In the genomic region with DNA sequence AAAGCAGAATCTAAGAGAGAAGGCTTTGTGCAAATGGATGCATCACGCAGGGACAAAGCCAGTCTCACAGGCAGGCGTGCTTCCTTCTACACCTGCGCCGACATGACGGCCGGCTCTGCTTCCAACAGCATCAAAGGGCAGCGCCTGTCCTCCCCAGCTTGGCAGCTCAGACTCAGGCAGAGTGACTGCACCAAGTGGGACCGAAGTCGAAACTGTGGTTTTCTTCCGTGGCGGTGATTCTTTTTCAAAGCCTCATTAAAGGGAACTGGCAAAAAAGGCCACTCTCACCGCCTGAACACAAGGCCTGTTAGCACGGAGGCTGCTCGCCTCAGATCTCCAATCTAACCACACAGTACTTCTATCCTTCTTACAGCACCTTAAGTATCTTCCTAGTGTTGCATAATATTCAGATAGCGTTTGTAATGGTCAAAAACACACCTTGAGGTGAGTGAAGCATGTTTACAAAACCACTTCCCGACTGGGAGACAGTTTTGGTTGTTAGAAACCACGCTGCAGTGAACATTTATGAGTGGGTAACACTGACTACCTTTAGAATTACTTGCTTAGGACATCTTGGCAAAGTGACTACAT, we compare ENCODE assay signal across 1 cellular context.
TF ChIP-seq lines count a peak whose summit lies in the region.

No MANE protein-coding gene starts in this region.

TF ChIP-seq in GM23338, 12 proteins besides CTCF, POLR2A, EP300 and RAD21 (continued from another document):
- TF ChIP-seq, protein P1, sequence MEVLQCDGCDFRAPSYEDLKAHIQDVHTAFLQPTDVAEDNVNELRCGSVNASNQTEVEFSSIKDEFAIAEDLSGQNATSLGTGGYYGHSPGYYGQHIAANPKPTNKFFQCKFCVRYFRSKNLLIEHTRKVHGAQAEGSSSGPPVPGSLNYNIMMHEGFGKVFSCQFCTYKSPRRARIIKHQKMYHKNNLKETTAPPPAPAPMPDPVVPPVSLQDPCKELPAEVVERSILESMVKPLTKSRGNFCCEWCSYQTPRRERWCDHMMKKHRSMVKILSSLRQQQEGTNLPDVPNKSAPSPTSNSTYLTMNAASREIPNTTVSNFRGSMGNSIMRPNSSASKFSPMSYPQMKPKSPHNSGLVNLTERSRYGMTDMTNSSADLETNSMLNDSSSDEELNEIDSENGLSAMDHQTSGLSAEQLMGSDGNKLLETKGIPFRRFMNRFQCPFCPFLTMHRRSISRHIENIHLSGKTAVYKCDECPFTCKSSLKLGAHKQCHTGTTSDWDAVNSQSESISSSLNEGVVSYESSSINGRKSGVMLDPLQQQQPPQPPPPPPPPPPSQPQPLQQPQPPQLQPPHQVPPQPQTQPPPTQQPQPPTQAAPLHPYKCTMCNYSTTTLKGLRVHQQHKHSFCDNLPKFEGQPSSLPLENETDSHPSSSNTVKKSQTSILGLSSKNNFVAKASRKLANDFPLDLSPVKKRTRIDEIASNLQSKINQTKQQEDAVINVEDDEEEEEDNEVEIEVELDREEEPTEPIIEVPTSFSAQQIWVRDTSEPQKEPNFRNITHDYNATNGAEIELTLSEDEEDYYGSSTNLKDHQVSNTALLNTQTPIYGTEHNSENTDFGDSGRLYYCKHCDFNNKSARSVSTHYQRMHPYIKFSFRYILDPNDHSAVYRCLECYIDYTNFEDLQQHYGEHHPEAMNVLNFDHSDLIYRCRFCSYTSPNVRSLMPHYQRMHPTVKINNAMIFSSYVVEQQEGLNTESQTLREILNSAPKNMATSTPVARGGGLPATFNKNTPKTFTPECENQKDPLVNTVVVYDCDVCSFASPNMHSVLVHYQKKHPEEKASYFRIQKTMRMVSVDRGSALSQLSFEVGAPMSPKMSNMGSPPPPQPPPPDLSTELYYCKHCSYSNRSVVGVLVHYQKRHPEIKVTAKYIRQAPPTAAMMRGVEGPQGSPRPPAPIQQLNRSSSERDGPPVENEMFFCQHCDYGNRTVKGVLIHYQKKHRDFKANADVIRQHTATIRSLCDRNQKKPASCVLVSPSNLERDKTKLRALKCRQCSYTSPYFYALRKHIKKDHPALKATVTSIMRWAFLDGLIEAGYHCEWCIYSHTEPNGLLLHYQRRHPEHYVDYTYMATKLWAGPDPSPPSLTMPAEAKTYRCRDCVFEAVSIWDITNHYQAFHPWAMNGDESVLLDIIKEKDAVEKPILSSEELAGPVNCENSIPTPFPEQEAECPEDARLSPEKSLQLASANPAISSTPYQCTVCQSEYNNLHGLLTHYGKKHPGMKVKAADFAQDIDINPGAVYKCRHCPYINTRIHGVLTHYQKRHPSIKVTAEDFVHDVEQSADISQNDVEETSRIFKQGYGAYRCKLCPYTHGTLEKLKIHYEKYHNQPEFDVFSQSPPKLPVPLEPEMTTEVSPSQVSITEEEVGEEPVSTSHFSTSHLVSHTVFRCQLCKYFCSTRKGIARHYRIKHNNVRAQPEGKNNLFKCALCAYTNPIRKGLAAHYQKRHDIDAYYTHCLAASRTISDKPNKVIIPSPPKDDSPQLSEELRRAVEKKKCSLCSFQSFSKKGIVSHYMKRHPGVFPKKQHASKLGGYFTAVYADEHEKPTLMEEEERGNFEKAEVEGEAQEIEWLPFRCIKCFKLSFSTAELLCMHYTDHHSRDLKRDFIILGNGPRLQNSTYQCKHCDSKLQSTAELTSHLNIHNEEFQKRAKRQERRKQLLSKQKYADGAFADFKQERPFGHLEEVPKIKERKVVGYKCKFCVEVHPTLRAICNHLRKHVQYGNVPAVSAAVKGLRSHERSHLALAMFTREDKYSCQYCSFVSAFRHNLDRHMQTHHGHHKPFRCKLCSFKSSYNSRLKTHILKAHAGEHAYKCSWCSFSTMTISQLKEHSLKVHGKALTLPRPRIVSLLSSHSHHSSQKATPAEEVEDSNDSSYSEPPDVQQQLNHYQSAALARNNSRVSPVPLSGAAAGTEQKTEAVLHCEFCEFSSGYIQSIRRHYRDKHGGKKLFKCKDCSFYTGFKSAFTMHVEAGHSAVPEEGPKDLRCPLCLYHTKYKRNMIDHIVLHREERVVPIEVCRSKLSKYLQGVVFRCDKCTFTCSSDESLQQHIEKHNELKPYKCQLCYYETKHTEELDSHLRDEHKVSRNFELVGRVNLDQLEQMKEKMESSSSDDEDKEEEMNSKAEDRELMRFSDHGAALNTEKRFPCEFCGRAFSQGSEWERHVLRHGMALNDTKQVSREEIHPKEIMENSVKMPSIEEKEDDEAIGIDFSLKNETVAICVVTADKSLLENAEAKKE (CRISPR knock-in tag; IDR thresholded peaks at IDR 0.05): no peak
- TF ChIP-seq EZH2phosphoT487 (IDR thresholded peaks at IDR 0.05; ENCODE audit: unreplicated experiment) (no peak), CREB1 (CRISPR knock-in tag; IDR thresholded peaks at IDR 0.05; ENCODE audit: low read depth) (no peak), POLR2AphosphoS5 (IDR thresholded peaks at IDR 0.05; ENCODE audit: low read depth) (no peak), ZNF114 (CRISPR knock-in tag; IDR thresholded peaks at IDR 0.05) (no peak), STAT1 (IDR thresholded peaks at IDR 0.05; ENCODE audit: unreplicated experiment) (no peak), ZNF331 (CRISPR knock-in tag; IDR thresholded peaks at IDR 0.05; ENCODE audit: low read depth) (no peak), NANOG (IDR thresholded peaks at IDR 0.05; ENCODE audit: borderline replicate concordance) (no peak)
- TF ChIP-seq, protein P2, sequence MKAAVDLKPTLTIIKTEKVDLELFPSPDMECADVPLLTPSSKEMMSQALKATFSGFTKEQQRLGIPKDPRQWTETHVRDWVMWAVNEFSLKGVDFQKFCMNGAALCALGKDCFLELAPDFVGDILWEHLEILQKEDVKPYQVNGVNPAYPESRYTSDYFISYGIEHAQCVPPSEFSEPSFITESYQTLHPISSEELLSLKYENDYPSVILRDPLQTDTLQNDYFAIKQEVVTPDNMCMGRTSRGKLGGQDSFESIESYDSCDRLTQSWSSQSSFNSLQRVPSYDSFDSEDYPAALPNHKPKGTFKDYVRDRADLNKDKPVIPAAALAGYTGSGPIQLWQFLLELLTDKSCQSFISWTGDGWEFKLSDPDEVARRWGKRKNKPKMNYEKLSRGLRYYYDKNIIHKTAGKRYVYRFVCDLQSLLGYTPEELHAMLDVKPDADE (IDR thresholded peaks at IDR 0.05): no peak
